Comparison of ENCODE assay signal across 8 cellular contexts in the genomic region with DNA sequence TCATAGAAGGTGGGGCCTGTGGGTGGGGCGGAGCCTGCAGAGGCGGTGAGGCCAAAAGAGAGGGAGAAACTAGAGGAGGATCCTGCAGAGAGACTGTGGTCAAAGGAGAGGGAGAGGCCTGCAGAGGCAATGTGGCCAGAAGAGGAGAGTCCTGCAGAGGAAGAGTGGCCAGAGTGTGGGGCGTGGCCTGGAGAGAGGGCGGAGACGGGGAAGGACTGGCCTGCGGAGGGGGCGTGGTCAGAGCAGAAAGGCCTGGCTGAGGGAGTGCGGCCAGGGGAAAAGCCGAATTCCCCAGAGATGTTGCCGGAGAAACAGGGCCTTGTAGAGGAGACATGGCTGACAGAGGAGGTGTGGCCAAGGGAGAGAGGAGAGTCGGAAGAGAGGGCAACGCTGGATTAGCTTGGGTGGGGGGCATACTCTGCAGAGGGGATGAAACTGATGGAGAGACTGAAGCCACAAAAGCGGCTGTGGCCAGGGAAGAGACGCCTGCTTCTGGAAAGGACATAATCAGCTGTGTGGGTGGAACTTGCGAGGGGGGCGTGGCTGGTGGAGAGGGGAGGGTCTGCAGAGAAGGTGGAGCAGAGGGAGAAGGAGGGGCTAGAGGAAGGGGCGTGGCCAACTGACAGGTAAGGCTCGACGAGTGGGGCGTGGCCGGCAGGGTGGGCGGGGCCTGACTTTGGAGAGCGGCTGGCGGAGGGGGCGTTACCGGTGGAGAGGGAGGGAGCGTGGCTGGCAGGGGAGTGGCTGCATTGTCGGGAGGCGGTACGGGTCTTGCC. TPM values are rescaled to one million over a fixed set of nuclear protein-coding genes. Genes with fewer than 3 reads are reported as not detected.
A peak's percentile ranks its signal among the peaks of the same experiment; 100 is the strongest.
DNase-seq lines count a peak whose midpoint lies in the region; ATAC-seq and TF ChIP-seq lines count a peak whose summit lies in the region.

No MANE protein-coding gene starts in this region.

- ATAC-seq in foreskin keratinocyte = peak; percentile 34

- no peaks in the 10 kb centered on the region for H3K9me3 ChIP-seq in subcutaneous abdominal adipose tissue (ENCODE audit: control insufficient read depth in 5 of 5, low read length in 5 of 5)

- peaks cover 0 to 4% (median 0%) of the 10 kb centered on the region in 3 donors for H3K9me3 Mint-ChIP-seq in IgD-negative memory B cell

- DNase-seq in CMK (ENCODE audit: low read depth) (peak; percentile 97), SK-MEL-5 (ENCODE audit: low read depth, low spot score) (peak; percentile 94), foreskin keratinocyte (peak in 1 of 2 donors; percentile 89), nucleus accumbens (lab: John Stamatoyannopoulos, UW) (peak in 47 of 56 donors; percentile 13 to 89 (median 53)), NCI-H1694 treated with DMSO at 0.1 percent for 48 hours (lab: John Stamatoyannopoulos, UW) (no peak)
- peak; percentile 64 for DNase-seq in activated gamma-delta T cell treated with anti-CD3 and anti-CD28 coated beads, Interleukin-2, amount 50 U/mL, for 16 hours (ENCODE audit: low read depth)

- H3K4me1 Mint-ChIP-seq in IgD-negative memory B cell = peaks cover 8 to 17% (median 10%) of the 10 kb centered on the region in 3 donors

- in situ Hi-C loops in SK-MEL-5 (cut with HindIII; ENCODE audit: low pct_unique_long_range_greater_than_20kb, low sequenced_read_pairs) = no loop called here

- H3K27me3 Mint-ChIP-seq in IgD-negative memory B cell = peaks cover 22% of the 10 kb centered on the region

- peak overlapping the region; percentile 12 to 86 (median 56) for H3K4me3 Mint-ChIP-seq in IgD-negative memory B cell

- H3K9ac ChIP-seq in subcutaneous abdominal adipose tissue (ENCODE audit: low read length in 5 of 5) = no peak overlapping the region

- H3K36me3 ChIP-seq in subcutaneous abdominal adipose tissue (ENCODE audit: control insufficient read depth in 5 of 5, insufficient read depth in 5 of 5, low read length in 5 of 5) = no peaks in the 10 kb centered on the region

- no peaks in the 10 kb centered on the region for H3K4me1 ChIP-seq in foreskin keratinocyte
- peaks cover 0 to 45% (median 37%) of the 10 kb centered on the region in 5 donors for H3K4me1 ChIP-seq in subcutaneous abdominal adipose tissue (ENCODE audit: control insufficient read depth in 5 of 5, insufficient read depth in 5 of 5, low read length in 5 of 5)

- H3K27me3 ChIP-seq in foreskin keratinocyte = peaks cover 38% of the 10 kb centered on the region
- H3K27me3 ChIP-seq in subcutaneous abdominal adipose tissue (ENCODE audit: control insufficient read depth in 5 of 5, insufficient read depth in 4 of 5, low read length in 5 of 5) = peaks cover 28 to 42% (median 34%) of the 10 kb centered on the region in 5 donors

- no peaks in the 10 kb centered on the region for H3K36me3 Mint-ChIP-seq in IgD-negative memory B cell

- H3K27ac Mint-ChIP-seq in IgD-negative memory B cell = peak overlapping the region in 2 of 3 donors; percentile 7 to 53

- peak overlapping the region; percentile 20 to 68 (median 58) for H3K4me3 ChIP-seq in subcutaneous abdominal adipose tissue (ENCODE audit: low read depth in 1 of 5, low read length in 5 of 5)

- H3K27ac ChIP-seq in foreskin keratinocyte (no peak overlapping the region), subcutaneous abdominal adipose tissue (ENCODE audit: low read depth, low read length) (no peak overlapping the region)

- TF ChIP-seq CTCF in foreskin keratinocyte (conservative IDR thresholded peaks at IDR 0.05) = no peak

RNA-seq across cellular contexts. Expression of gene PRR36, which starts 2.5 kb away (rescaled TPM):
- polyA plus RNA-seq in IgD-negative memory B cell = not detected
- 0.72 TPM in 1 of 2 replicates, not detected in the other for total RNA-seq in SK-MEL-5 (2014; rRNA removed; shearing (Covaris generic))
- 0.18 and 0.33 TPM in 2 replicates for polyA plus RNA-seq in SK-MEL-5 (2015; cell fraction: cytosol; rRNA removed)
- polyA plus RNA-seq in SK-MEL-5 (2015; cell fraction: nucleus; rRNA removed) = 0.36 TPM in 1 of 2 replicates, not detected in the other
- total RNA-seq in foreskin keratinocyte = 0.03 TPM in 1 of 2 replicates, not detected in the other
- polyA plus RNA-seq in foreskin keratinocyte = 0.02 and 0.03 TPM in 2 replicates

RNA-seq across cellular contexts. Expression of gene LRRC8E, which starts 16.6 kb away (rescaled TPM):
- polyA plus RNA-seq in IgD-negative memory B cell = not detected
- total RNA-seq in SK-MEL-5 (2014; rRNA removed; shearing (Covaris generic)) = 0.08 TPM in 1 of 2 replicates, not detected in the other
- polyA plus RNA-seq in SK-MEL-5 (2015; cell fraction: cytosol; rRNA removed) = not detected in 2 replicates
- polyA plus RNA-seq in SK-MEL-5 (2015; cell fraction: nucleus; rRNA removed) = not detected in 2 replicates
- total RNA-seq in foreskin keratinocyte = 8.2 and 10.6 TPM in 2 replicates
- 4.6 and 5.7 TPM in 2 replicates for polyA plus RNA-seq in foreskin keratinocyte

RNA-seq across cellular contexts. Expression of gene MAP2K7, which starts 32.0 kb away (rescaled TPM):
- polyA plus RNA-seq in IgD-negative memory B cell = 2.4 TPM
- 5.7 and 6.4 TPM in 2 replicates for total RNA-seq in SK-MEL-5 (2014; rRNA removed; shearing (Covaris generic))
- 21.7 and 24.6 TPM in 2 replicates for polyA plus RNA-seq in SK-MEL-5 (2015; cell fraction: cytosol; rRNA removed)
- 60.7 and 77.9 TPM in 2 replicates for polyA plus RNA-seq in SK-MEL-5 (2015; cell fraction: nucleus; rRNA removed)
- total RNA-seq in foreskin keratinocyte = 12.7 and 13.5 TPM in 2 replicates
- 15.6 and 18.3 TPM in 2 replicates for polyA plus RNA-seq in foreskin keratinocyte

RNA-seq across cellular contexts. Expression of gene EVI5L, which starts 41.7 kb away (rescaled TPM):
- polyA plus RNA-seq in IgD-negative memory B cell (3.2 TPM), foreskin keratinocyte (9.8 and 11.5 TPM in 2 replicates)
- total RNA-seq in SK-MEL-5 (2014; rRNA removed; shearing (Covaris generic)) = 4.8 and 7.2 TPM in 2 replicates
- polyA plus RNA-seq in SK-MEL-5 (2015; cell fraction: cytosol; rRNA removed) = 11.4 and 13.0 TPM in 2 replicates
- 10.7 and 12.2 TPM in 2 replicates for polyA plus RNA-seq in SK-MEL-5 (2015; cell fraction: nucleus; rRNA removed)
- 11.4 and 13.7 TPM in 2 replicates for total RNA-seq in foreskin keratinocyte

RNA-seq across cellular contexts. Expression of gene TGFBR3L, which starts 42.9 kb away (rescaled TPM):
- not detected for polyA plus RNA-seq in IgD-negative memory B cell
- total RNA-seq in SK-MEL-5 (2014; rRNA removed; shearing (Covaris generic)) = not detected in 2 replicates
- polyA plus RNA-seq in SK-MEL-5 (2015; cell fraction: cytosol; rRNA removed) = 1.0 TPM in 1 of 2 replicates, not detected in the other
- not detected in 2 replicates for polyA plus RNA-seq in SK-MEL-5 (2015; cell fraction: nucleus; rRNA removed)
- total RNA-seq in foreskin keratinocyte = 2.1 and 2.5 TPM in 2 replicates
- polyA plus RNA-seq in foreskin keratinocyte = 3.6 and 5.0 TPM in 2 replicates
